ENCODE assay signal across 29 cellular contexts in the genomic region with DNA sequence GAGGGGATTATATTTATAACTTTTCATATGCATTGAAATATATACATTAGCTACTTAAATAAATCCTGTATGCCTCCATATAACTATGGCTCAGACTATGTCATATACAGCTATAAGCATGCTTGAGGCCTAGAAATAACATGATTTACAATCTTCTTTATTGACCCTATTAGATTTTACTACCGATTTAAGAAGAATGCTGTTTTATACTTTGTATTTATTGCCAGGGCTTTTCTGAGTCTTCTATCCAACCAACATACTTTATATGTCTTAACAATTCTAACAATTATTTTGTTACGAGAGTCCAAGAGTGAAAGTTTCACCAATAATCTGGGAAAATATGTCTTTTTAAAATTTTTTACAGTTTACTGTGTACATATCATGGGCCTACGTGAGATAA.
DNase-seq lines count a peak whose midpoint lies in the region; ATAC-seq, FAIRE-seq and TF ChIP-seq lines count a peak whose summit lies in the region.
"Had no signal": no experiment of that assay in that cellular context is flagged by ENCODE, and none has a peak within 500 bp of the region (broad histone marks: within the 10 kb centered on the region; RNA-seq: fewer than 3 reads in every experiment).

No MANE protein-coding gene starts in this region.

- H3K27me3 Mint-ChIP-seq in chondrocyte (ENCODE audit: low read depth): no peaks in the 10 kb centered on the region
- H3K27me3 Mint-ChIP-seq: CD4-positive, alpha-beta memory T cell; IgD-negative memory B cell had no signal

- TF ChIP-seq CTCF in GM13976 (IDR thresholded peaks at IDR 0.05; ENCODE audit: borderline replicate concordance, control extremely low read depth, extremely low read depth, insufficient read depth, missing control alignments) (no peak), chondrocyte (IDR thresholded peaks at IDR 0.05) (no peak), heart left ventricle (IDR thresholded peaks at IDR 0.05) (no peak)

- no peaks in the 10 kb centered on the region for H3K36me3 ChIP-seq in adipocyte (ENCODE audit: control insufficient read depth, insufficient read depth, low read length, severe bottlenecking)
- H3K36me3 ChIP-seq in heart left ventricle: no peaks in the 10 kb centered on the region
- H3K36me3 ChIP-seq: BLaER1 treated with 17β-estradiol and CSF1 and Interleukin-3, amounts not matched to agents 10 nM and 100 nM; HAP-1 had no signal

- H3K9me3 ChIP-seq in adipocyte (ENCODE audit: control insufficient read depth, low read length) (no peaks in the 10 kb centered on the region), heart left ventricle (no peaks in the 10 kb centered on the region)
- H3K9me3 ChIP-seq: A549; BLaER1 treated with 17β-estradiol and CSF1 and Interleukin-3, amounts not matched to agents 10 nM and 100 nM; HAP-1 had no signal

- FAIRE-seq in endometrium (lab: Jason Lieb, UNC): peak; percentile 15
- FAIRE-seq: A549 had no signal

- intact Hi-C loops in heart left ventricle (cut with DNase I): no loop called here

- H3K27ac Mint-ChIP-seq in chondrocyte (ENCODE audit: unreplicated experiment): no peak overlapping the region
- H3K27ac Mint-ChIP-seq: CD4-positive, alpha-beta memory T cell; IgD-negative memory B cell had no signal

- TF ChIP-seq POLR2A in heart left ventricle (IDR thresholded peaks at IDR 0.05): no peak

- no peaks in the 10 kb centered on the region for H3K9me3 Mint-ChIP-seq in chondrocyte (ENCODE audit: low read depth)

- no peaks in the 10 kb centered on the region for H3K36me3 Mint-ChIP-seq in chondrocyte (ENCODE audit: low read depth)
- H3K36me3 Mint-ChIP-seq: CD4-positive, alpha-beta memory T cell; IgD-negative memory B cell had no signal

- WGBS in heart left ventricle, 4 donors: 92 to 96% (median 95%) methylated on average over 3 of the region's 3 CpGs

- H3K4me1 ChIP-seq in adipocyte (ENCODE audit: control insufficient read depth, insufficient read depth, low read length) (peaks cover 34% of the 10 kb centered on the region), heart left ventricle (peaks cover 0 to 33% (median 19%) of the 10 kb centered on the region in 12 donors)

- no peak for DNase-seq in adipocyte (ENCODE audit: low read depth)
- DNase-seq in pons (ENCODE audit: low spot score): peak; percentile 52
- no peak for DNase-seq in GM13976 (ENCODE audit: low spot score)
- DNase-seq in chondrocyte (ENCODE audit: low spot score): no peak
- DNase-seq in heart left ventricle: no peak
- DNase-seq: AML-193; CD4-positive, alpha-beta memory T cell; COR-L47; DMS53; GOT3; NCI-H1092; NCI-H1417 treated with DMSO at 0.1 percent for 48 hours; NCI-H187; NCI-H2081 treated with DMSO at 0.1 percent for 48 hours; NCI-H2171; NCI-H226; NCI-H510A; NCI-H69; SHP77 had no signal

- ATAC-seq in HG02678 (IDR thresholded peaks at IDR 0.05; ENCODE audit: unreplicated experiment) (no peak), heart left ventricle (no peak)
- ATAC-seq: A549, Panc1 had no signal

- H3K4me3 Mint-ChIP-seq in chondrocyte (ENCODE audit: unreplicated experiment): no peak overlapping the region
- H3K4me3 Mint-ChIP-seq: CD4-positive, alpha-beta memory T cell; IgD-negative memory B cell had no signal

- H3K27me3 ChIP-seq in adipocyte (replicated peaks; ENCODE audit: control insufficient read depth, insufficient read depth, low read length) (no peaks in the 10 kb centered on the region), heart left ventricle (no peaks in the 10 kb centered on the region)
- H3K27me3 ChIP-seq: BLaER1 treated with 17β-estradiol and CSF1 and Interleukin-3, amounts not matched to agents 10 nM and 100 nM had no signal

- peaks cover 12% of the 10 kb centered on the region for H3K4me1 Mint-ChIP-seq in chondrocyte (ENCODE audit: low read depth)
- H3K4me1 Mint-ChIP-seq: CD4-positive, alpha-beta memory T cell; IgD-negative memory B cell had no signal

- no peak overlapping the region for H3K9ac ChIP-seq in adipocyte (ENCODE audit: low read length)
- H3K9ac ChIP-seq: BLaER1 treated with 17β-estradiol and CSF1 and Interleukin-3, amounts not matched to agents 10 nM and 100 nM; KMS-11 had no signal

- H3K4me3 ChIP-seq in adipocyte (ENCODE audit: low read length) (peak overlapping the region; percentile 88), heart left ventricle (no peak overlapping the region)
- H3K4me3 ChIP-seq: A549; BLaER1 treated with 17β-estradiol and CSF1 and Interleukin-3, amounts not matched to agents 10 nM and 100 nM; HAP-1 had no signal

- H3K27ac ChIP-seq in heart left ventricle: no peak overlapping the region
- H3K27ac ChIP-seq: A549; BLaER1 treated with 17β-estradiol and CSF1 and Interleukin-3, amounts not matched to agents 10 nM and 100 nM; HL-60; KMS-11; RWPE1 had no signal

- in situ Hi-C loops in GM13976 (cut with MboI; ENCODE audit: low sequenced_read_pairs, unreplicated experiment): no loop called here
